Comparison of ENCODE assay signal across 19 cellular contexts in genomic region chr1:184034761-184035379, GRCh38. TPM values are rescaled to one million over a fixed set of nuclear protein-coding genes. Genes with fewer than 3 reads are reported as not detected.
"Had no signal": no experiment of that assay in that cellular context is flagged by ENCODE, and none has a peak within 500 bp of the region (broad histone marks: within the 10 kb centered on the region; RNA-seq: fewer than 3 reads in every experiment).

No MANE protein-coding gene starts in this region.

- H3K9ac ChIP-seq: parathyroid adenoma had no signal

- H3K4me3 ChIP-seq: mucosa of descending colon, suprapubic skin, vagina had no signal

- H3K27me3 ChIP-seq: vagina had no signal

- H3K79me2 ChIP-seq: parathyroid adenoma had no signal

- H3K36me3 ChIP-seq: esophagus muscularis mucosa, gastroesophageal sphincter, heart right ventricle, suprapubic skin, vagina had no signal

- H3K9me3 ChIP-seq: esophagus muscularis mucosa, gastroesophageal sphincter, heart right ventricle, mucosa of descending colon, suprapubic skin, vagina had no signal

- H3K27ac ChIP-seq: parathyroid adenoma, suprapubic skin, vagina had no signal

- H3K4me1 ChIP-seq: parathyroid adenoma had no signal

- H2AFZ ChIP-seq: parathyroid adenoma had no signal

- DNase-seq: activated CD4-positive, CD25-positive, alpha-beta regulatory T cell; activated CD8-positive, alpha-beta T cell treated with anti-CD3 and anti-CD28 coated beads for 36 hours; activated naive CD4-positive, alpha-beta T cell treated with anti-CD3 and anti-CD28 coated beads for 36 hours; activated T-cell treated with anti-CD3 and anti-CD28 coated beads, Interleukin-2, amount 50 U/mL, for 1 hour; aorta; cerebellar nuclear complex; effector memory CD4-positive, alpha-beta T cell; heart right ventricle; kidney glomerular epithelial cell; mesenchymal stem cell; mucosa of descending colon; naive B cell; stimulated activated naive CD8-positive, alpha-beta T cell treated with anti-CD3 and anti-CD28 coated beads, Interleukin-15, Interleukin-2, amounts not matched to agents 100 U/mL and 50 U/mL, for 24 hours had no signal

- FAIRE-seq: endothelial cell of umbilical vein had no signal

- ATAC-seq: activated CD8-positive, alpha-beta T cell treated with anti-CD3 and anti-CD28 coated beads for 36 hours; gastroesophageal sphincter; mucosa of descending colon; stimulated activated naive CD8-positive, alpha-beta T cell treated with anti-CD3 and anti-CD28 coated beads, Interleukin-15, Interleukin-2, amounts not matched to agents 100 U/mL and 50 U/mL, for 24 hours had no signal

RNA-seq across cellular contexts. Expression of gene COLGALT2, which starts 2.7 kb away (rescaled TPM):
- total RNA-seq: endothelial cell of umbilical vein had no signal
